Comparison of ENCODE assay signal across 19 cellular contexts in the genomic region with DNA sequence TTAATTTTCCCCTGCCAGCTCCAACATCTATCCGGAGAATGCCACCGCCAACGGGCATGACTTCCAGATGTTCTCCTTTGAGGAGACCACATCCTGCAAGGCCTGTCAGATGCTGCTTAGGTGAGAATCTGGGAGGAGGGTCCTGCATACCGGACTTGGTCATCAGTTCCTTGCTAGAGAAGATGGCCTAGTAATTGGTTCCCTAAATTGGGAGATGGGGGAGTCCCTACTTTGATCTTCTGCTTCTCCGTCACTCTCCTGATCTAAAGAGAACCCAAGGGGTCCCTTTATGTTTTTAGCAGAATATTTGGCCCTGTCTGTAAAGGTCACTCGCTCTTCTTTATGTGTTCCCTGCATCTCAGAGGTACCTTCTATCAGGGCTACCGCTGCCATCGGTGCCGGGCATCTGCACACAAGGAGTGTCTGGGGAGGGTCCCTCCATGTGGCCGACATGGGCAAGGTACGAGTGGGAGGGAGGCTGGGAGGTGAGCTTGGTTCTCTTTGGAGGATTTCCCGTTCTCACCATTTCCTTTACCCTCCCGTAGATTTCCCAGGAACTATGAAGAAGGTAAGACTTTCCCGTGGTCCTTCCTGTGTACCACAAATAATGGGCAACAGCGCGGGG. TPM values are rescaled to one million over a fixed set of nuclear protein-coding genes. Genes with fewer than 3 reads are reported as not detected.
DNase-seq lines count a peak whose midpoint lies in the region; ATAC-seq lines count a peak whose summit lies in the region.
"Had no signal": no experiment of that assay in that cellular context is flagged by ENCODE, and none has a peak within 500 bp of the region (broad histone marks: within the 10 kb centered on the region; RNA-seq: fewer than 3 reads in every experiment).

No MANE protein-coding gene starts in this region.

- no peak overlapping the region for H3K4me3 Mint-ChIP-seq in IgD-negative memory B cell
- no peak overlapping the region for H3K4me3 Mint-ChIP-seq in effector memory CD8-positive, alpha-beta T cell
- no peak overlapping the region for H3K4me3 Mint-ChIP-seq in stimulated activated effector memory CD8-positive, alpha-beta T cell treated with anti-CD3 and anti-CD28 coated beads, Interleukin-12 subunit alpha, Interleukin-12 subunit beta, amount 100 ng/mL, for 72 hours
- H3K4me3 Mint-ChIP-seq: H9 had no signal

- ATAC-seq in activated naive CD4-positive, alpha-beta T cell treated with anti-CD3 and anti-CD28 coated beads, Interleukin-2, amount 50 U/mL, for 72 hours: no peak
- no peak for ATAC-seq in effector memory CD8-positive, alpha-beta T cell (replicated peaks)
- ATAC-seq in stimulated activated effector memory CD8-positive, alpha-beta T cell treated with anti-CD3 and anti-CD28 coated beads, Interleukin-12 subunit alpha, Interleukin-12 subunit beta, amount 100 ng/mL, for 72 hours: no peak
- ATAC-seq in left colon (no peak), HG02759 (IDR thresholded peaks at IDR 0.05; ENCODE audit: unreplicated experiment) (no peak)
- ATAC-seq: PC-3 had no signal

- intact Hi-C loops in left colon (cut with DNase I, micrococcal nuclease): no loop called here

- H3K4me1 Mint-ChIP-seq in IgD-negative memory B cell: peaks cover 0 to 6% (median 0%) of the 10 kb centered on the region in 3 donors
- H3K4me1 Mint-ChIP-seq in effector memory CD8-positive, alpha-beta T cell (ENCODE audit: low read depth in 2 of 2): peaks cover 2 to 14% of the 10 kb centered on the region in 2 donors
- peaks cover 45% of the 10 kb centered on the region for H3K4me1 Mint-ChIP-seq in stimulated activated effector memory CD8-positive, alpha-beta T cell treated with anti-CD3 and anti-CD28 coated beads, Interleukin-12 subunit alpha, Interleukin-12 subunit beta, amount 100 ng/mL, for 72 hours

- peaks cover 25 to 68% of the 10 kb centered on the region in 2 donors for H3K36me3 Mint-ChIP-seq in activated naive CD4-positive, alpha-beta T cell treated with anti-CD3 and anti-CD28 coated beads, Interleukin-2, amount 50 U/mL, for 72 hours
- peaks cover 6% of the 10 kb centered on the region for H3K36me3 Mint-ChIP-seq in IgD-negative memory B cell
- peaks cover 79% of the 10 kb centered on the region for H3K36me3 Mint-ChIP-seq in effector memory CD8-positive, alpha-beta T cell (ENCODE audit: insufficient read depth)
- H3K36me3 Mint-ChIP-seq in stimulated activated effector memory CD8-positive, alpha-beta T cell treated with anti-CD3 and anti-CD28 coated beads, Interleukin-12 subunit alpha, Interleukin-12 subunit beta, amount 100 ng/mL, for 72 hours: peaks cover 100% of the 10 kb centered on the region

- no peaks in the 10 kb centered on the region for H3K9me3 Mint-ChIP-seq in activated naive CD4-positive, alpha-beta T cell treated with anti-CD3 and anti-CD28 coated beads, Interleukin-2, amount 50 U/mL, for 72 hours
- no peaks in the 10 kb centered on the region for H3K9me3 Mint-ChIP-seq in IgD-negative memory B cell
- no peaks in the 10 kb centered on the region for H3K9me3 Mint-ChIP-seq in effector memory CD8-positive, alpha-beta T cell
- H3K9me3 Mint-ChIP-seq in stimulated activated effector memory CD8-positive, alpha-beta T cell treated with anti-CD3 and anti-CD28 coated beads, Interleukin-12 subunit alpha, Interleukin-12 subunit beta, amount 100 ng/mL, for 72 hours: no peaks in the 10 kb centered on the region

- no peak for DNase-seq in activated naive CD4-positive, alpha-beta T cell treated with anti-CD3 and anti-CD28 coated beads, Interleukin-2, amount 50 U/mL, for 72 hours (ENCODE audit: low spot score in 2 of 2)
- DNase-seq in activated naive CD4-positive, alpha-beta T cell treated with anti-CD3 and anti-CD28 coated beads, Interleukin-2, amount 50 U/mL, for 16 hours: no peak
- DNase-seq in effector memory CD8-positive, alpha-beta T cell: no peak
- DNase-seq in stimulated activated effector memory CD8-positive, alpha-beta T cell treated with anti-CD3 and anti-CD28 coated beads, Interleukin-12 subunit alpha, Interleukin-12 subunit beta, amount 100 ng/mL, for 72 hours (ENCODE audit: low spot score in 2 of 2): no peak
- no peak for DNase-seq in left colon
- DNase-seq: DMS 273 treated with DMSO at 0.1 percent for 48 hours, H9, IMR-90, Karpas-422, NCI-H1417 treated with DMSO at 0.1 percent for 48 hours, NCI-H187 treated with DMSO at 0.1 percent for 48 hours, NCI-H345, NCI-H524 treated with DMSO at 0.1 percent for 48 hours, PC-3, RPMI8226, SHP77 treated with DMSO at 0.1 percent for 48 hours had no signal

- H3K27me3 Mint-ChIP-seq in IgD-negative memory B cell: no peaks in the 10 kb centered on the region
- H3K27me3 Mint-ChIP-seq in effector memory CD8-positive, alpha-beta T cell: no peaks in the 10 kb centered on the region

- H3K27ac Mint-ChIP-seq in activated naive CD4-positive, alpha-beta T cell treated with anti-CD3 and anti-CD28 coated beads, Interleukin-2, amount 50 U/mL, for 72 hours: peak overlapping the region; percentile 50 to 55
- H3K27ac Mint-ChIP-seq in IgD-negative memory B cell: peak overlapping the region; percentile 32 to 59 (median 57)
- H3K27ac Mint-ChIP-seq in effector memory CD8-positive, alpha-beta T cell: peak overlapping the region; percentile 4 to 71
- peak overlapping the region; percentile 81 for H3K27ac Mint-ChIP-seq in stimulated activated effector memory CD8-positive, alpha-beta T cell treated with anti-CD3 and anti-CD28 coated beads, Interleukin-12 subunit alpha, Interleukin-12 subunit beta, amount 100 ng/mL, for 72 hours
- H3K27ac Mint-ChIP-seq: H9 had no signal

RNA-seq across cellular contexts. Expression of gene ADGRE1, which starts 54.1 kb away (rescaled TPM):
- total RNA-seq in activated naive CD4-positive, alpha-beta T cell treated with anti-CD3 and anti-CD28 coated beads, Interleukin-2, amount 50 U/mL, for 72 hours: 10 to 100 TPM; 12.1 to 16.1 TPM
- 0.06 TPM for polyA plus RNA-seq in IgD-negative memory B cell
- total RNA-seq in left colon: under 1 TPM; 0.24 to 0.92 TPM
- total RNA-seq: H9, IMR-90, MCF 10A, PC-3 had no signal
- polyA plus RNA-seq: IMR-90 had no signal

Comparison
In these comparisons a context has a peak if more than half of its experiments do, and no peak if none do; other contexts are left out.
1. RNA of gene ADGRE1, which starts 54.1 kb away (total RNA-seq): 12.1 to 16.1 TPM in activated naive CD4-positive, alpha-beta T cell treated with anti-CD3 and anti-CD28 coated beads, Interleukin-2, amount 50 U/mL, for 72 hours; 0.24 to 0.92 TPM in left colon; every median in the first group is over 4 times any median in the second.
2. Peak in every context shown above with its lines, with median percentiles within 50 percentile points of each other: H3K27ac Mint-ChIP-seq.